ENCODE assay signal across 21 cellular contexts in genomic region chr4:108301583-108302256, GRCh38.
DNase-seq lines count a peak whose midpoint lies in the region; ATAC-seq, FAIRE-seq and TF ChIP-seq lines count a peak whose summit lies in the region.
"Had no signal": no experiment of that assay in that cellular context is flagged by ENCODE, and none has a peak within 500 bp of the region (broad histone marks: within the 10 kb centered on the region; RNA-seq: fewer than 3 reads in every experiment).

No MANE protein-coding gene starts in this region.

- H3K79me2 ChIP-seq in DND-41 (ENCODE audit: insufficient read depth, low read length): no peaks in the 10 kb centered on the region
- no peaks in the 10 kb centered on the region for H3K79me2 ChIP-seq in GM23248 (ENCODE audit: insufficient read depth)

- DNase-seq in DND-41: no peak
- DNase-seq in NCI-H69 (lab: John Stamatoyannopoulos, UW): peak; percentile 7
- DNase-seq in bronchial epithelial cell (ENCODE audit: low read depth): peak; percentile 26
- no peak for DNase-seq in nephron progenitor cell
- no peak for DNase-seq in GM23248
- DNase-seq: activated B cell treated with CpG ODN at 0.5 μM for 24 hours; activated CD4-positive, alpha-beta T cell treated with anti-CD3 and anti-CD28 coated beads, Interleukin-2, amount 50 U/mL, for 4 hours; dorsolateral prefrontal cortex; NCI-H1105; NCI-H2081; NCI-H345; PC-9; SHP77; stimulated activated CD4-positive, alpha-beta T cell treated with anti-CD3 and anti-CD28 coated beads, Interleukin-1b, Interleukin-23, amount 100 ng/mL, for 48 hours had no signal

- H3K27me3 ChIP-seq in DND-41 (ENCODE audit: insufficient read depth, low read length, poor library complexity): no peaks in the 10 kb centered on the region
- no peaks in the 10 kb centered on the region for H3K27me3 ChIP-seq in bronchial epithelial cell (ENCODE audit: control insufficient read depth, insufficient read depth, low read length)
- H3K27me3 ChIP-seq in GM23248 (replicated peaks; ENCODE audit: insufficient read depth): no peaks in the 10 kb centered on the region; the same call in 1 of the 2 replicates
- H3K27me3 ChIP-seq: foreskin keratinocyte, vagina had no signal

- H3K4me1 ChIP-seq in DND-41 (ENCODE audit: insufficient read depth, low read length) (peaks cover 11% of the 10 kb centered on the region), GM23248 (ENCODE audit: insufficient read depth) (no peaks in the 10 kb centered on the region)
- H3K4me1 ChIP-seq: vagina had no signal

- in situ Hi-C loops in GM23248 (cut with MboI): no loop called here

- H3K27me3 Mint-ChIP-seq in nephron progenitor cell (ENCODE audit: low read depth, poor library complexity): no peaks in the 10 kb centered on the region
- H3K27me3 Mint-ChIP-seq: activated B cell treated with CpG ODN at 0.5 μM for 24 hours had no signal

- H3K9me3 Mint-ChIP-seq in nephron progenitor cell: peaks cover 14% of the 10 kb centered on the region

- peak overlapping the region; percentile 44 for H3K27ac Mint-ChIP-seq in nephron progenitor cell
- H3K27ac Mint-ChIP-seq: activated B cell treated with CpG ODN at 0.5 μM for 24 hours; T-helper 1 cell treated with Interleukin-12 subunit alpha and Interleukin-12 subunit beta and Interleukin-4 antibody, amounts not matched to agents 30 μg/mL and 1 μg/mL, for 36 hours had no signal

- H4K20me1 ChIP-seq in DND-41 (ENCODE audit: insufficient read depth, low read length): no peaks in the 10 kb centered on the region
- no peaks in the 10 kb centered on the region for H4K20me1 ChIP-seq in GM23248 (ENCODE audit: insufficient read depth)

- no peak overlapping the region for H3K4me3 ChIP-seq in DND-41 (ENCODE audit: low read depth in 1 of 2, low read length in 2 of 2)
- no peak overlapping the region for H3K4me3 ChIP-seq in bronchial epithelial cell (ENCODE audit: low read depth, low read length)
- H3K4me3 ChIP-seq in GM23248: no peak overlapping the region
- H3K4me3 ChIP-seq: dorsolateral prefrontal cortex, PC-9, vagina had no signal

- TF ChIP-seq CTCF in DND-41 (IDR thresholded peaks at IDR 0.05; ENCODE audit: borderline replicate concordance, extremely low read depth, low read length, poor library complexity, severe bottlenecking) (no peak), bronchial epithelial cell (IDR thresholded peaks at IDR 0.05; ENCODE audit: insufficient read depth, low read length, severe bottlenecking) (no peak), nephron progenitor cell (IDR thresholded peaks at IDR 0.05) (no peak)

- H3F3A ChIP-seq in GM23248 (ENCODE audit: insufficient read depth): no peaks in the 10 kb centered on the region

- H3K4me3 Mint-ChIP-seq in nephron progenitor cell: no peak overlapping the region
- H3K4me3 Mint-ChIP-seq: activated B cell treated with CpG ODN at 0.5 μM for 24 hours; T-helper 1 cell treated with Interleukin-12 subunit alpha and Interleukin-12 subunit beta and Interleukin-4 antibody, amounts not matched to agents 30 μg/mL and 1 μg/mL, for 36 hours had no signal

- H3K9me3 ChIP-seq in DND-41 (ENCODE audit: insufficient read depth, low read length, severe bottlenecking) (no peaks in the 10 kb centered on the region), GM23248 (ENCODE audit: low read depth) (no peaks in the 10 kb centered on the region)
- H3K9me3 ChIP-seq: vagina had no signal

- peak overlapping the region; percentile 53; the same call in 1 of the 2 replicates for H2AFZ ChIP-seq in DND-41 (ENCODE audit: low read depth, low read length)
- no peak overlapping the region for H2AFZ ChIP-seq in GM23248
- H2AFZ ChIP-seq: PC-9 had no signal

- no peaks in the 10 kb centered on the region for H3K9me2 ChIP-seq in GM23248 (ENCODE audit: insufficient read depth)

- peak overlapping the region; percentile 55 for H3K27ac ChIP-seq in DND-41 (ENCODE audit: low read length)
- H3K27ac ChIP-seq in GM23248: no peak overlapping the region
- H3K27ac ChIP-seq: dorsolateral prefrontal cortex, epithelial cell of prostate, foreskin keratinocyte, PC-9, vagina had no signal

- FAIRE-seq in bronchial epithelial cell (lab: Jason Lieb, UNC): no peak
- FAIRE-seq: astrocyte had no signal

- H3K4me2 ChIP-seq in DND-41 (ENCODE audit: insufficient read depth, low read length) (no peak overlapping the region), GM23248 (ENCODE audit: unreplicated experiment) (no peak overlapping the region)
- H3K4me2 ChIP-seq: PC-9 had no signal

- peaks cover 12% of the 10 kb centered on the region for H3K36me3 Mint-ChIP-seq in nephron progenitor cell (ENCODE audit: low read depth)

- H3K36me3 ChIP-seq in DND-41 (ENCODE audit: insufficient read depth, low read length) (no peaks in the 10 kb centered on the region), bronchial epithelial cell (ENCODE audit: control insufficient read depth, insufficient read depth, low read length) (no peaks in the 10 kb centered on the region), GM23248 (ENCODE audit: low read depth) (no peaks in the 10 kb centered on the region)
- H3K36me3 ChIP-seq: vagina had no signal

- peak; percentile 74 for ATAC-seq in DND-41 (ENCODE audit: insufficient read depth, low read depth)
- no peak for ATAC-seq in GM21367 (IDR thresholded peaks at IDR 0.05; ENCODE audit: unreplicated experiment)
- no peak for ATAC-seq in GM18517 (IDR thresholded peaks at IDR 0.05; ENCODE audit: unreplicated experiment)
- ATAC-seq: foreskin keratinocyte had no signal

- WGBS in GM23248 (ENCODE audit: low coverage in 1 of 2, low lambda C conversion rate in 2 of 2, missing lambda C conversion rate in 2 of 2), 2 experiments: 0 to 5% methylated on average over 1 of the region's 1 CpG

- H3K9ac ChIP-seq in DND-41 (ENCODE audit: low read depth, low read length): no peak overlapping the region
- no peak overlapping the region for H3K9ac ChIP-seq in GM23248

- H3K4me1 Mint-ChIP-seq in nephron progenitor cell: peaks cover 24% of the 10 kb centered on the region
- H3K4me1 Mint-ChIP-seq: activated B cell treated with CpG ODN at 0.5 μM for 24 hours had no signal

Comparison
In these comparisons a context has a peak if more than half of its experiments do, and no peak if none do; other contexts are left out.
1. DNase-seq: peak in NCI-H69 (single experiment) and bronchial epithelial cell (single experiment); none in DND-41 (single experiment), nephron progenitor cell (single experiment) and GM23248 (single experiment).